Comparison of ENCODE assay signal across 8 cellular contexts in the genomic region with DNA sequence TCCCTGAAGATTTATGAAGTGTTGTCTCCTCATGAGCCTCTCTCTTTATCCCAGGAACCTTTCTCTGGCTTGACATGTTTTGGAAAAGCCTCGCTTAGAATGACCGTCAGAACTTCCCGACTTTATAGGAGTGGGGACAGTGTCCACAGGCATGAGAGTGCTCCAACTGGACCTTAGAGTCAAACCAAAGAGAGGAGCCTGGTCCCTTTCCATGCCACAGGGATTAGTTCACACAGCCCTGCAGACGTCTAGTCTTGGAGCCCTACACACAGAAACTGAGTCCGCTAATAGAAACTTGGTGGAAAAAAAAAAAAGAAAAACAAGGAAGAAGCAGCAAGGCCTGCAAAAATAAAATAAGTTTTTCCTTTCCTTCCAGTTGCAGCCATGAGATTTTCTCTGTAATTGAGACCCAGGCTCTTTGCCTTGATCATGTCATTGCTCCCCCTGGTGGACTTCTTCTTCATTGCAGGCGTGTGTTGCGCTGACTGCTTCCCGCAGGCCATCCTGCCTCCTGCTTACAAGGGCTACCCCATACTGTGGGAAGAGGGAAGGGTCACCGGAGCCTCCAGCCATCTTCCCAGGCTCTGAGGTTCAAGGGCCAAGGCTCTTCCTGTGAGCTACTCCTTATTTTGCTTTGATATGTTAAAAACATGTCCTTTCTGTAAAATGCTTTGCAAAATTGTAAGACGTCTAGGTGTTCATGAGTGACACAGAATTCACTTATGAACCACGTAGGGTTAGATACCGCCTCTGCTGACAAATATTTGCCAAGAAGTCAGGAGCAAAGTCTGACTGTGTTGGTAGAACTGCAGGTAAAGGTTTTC.
DNase-seq lines count a peak whose midpoint lies in the region; ATAC-seq, FAIRE-seq and TF ChIP-seq lines count a peak whose summit lies in the region.

No MANE protein-coding gene starts in this region.

- no peaks in the 10 kb centered on the region for H3K9me3 ChIP-seq in breast epithelium

- intact Hi-C loops in breast epithelium (cut with DNase I; ENCODE audit: low total_unique reads), result loop anchor here (10.0 kb wide), 1 partner anchor 373 kb away; no protein-coding TSS in a partner anchor

- peak; percentile 94 for FAIRE-seq in islet of Langerhans (lab: Jason Lieb, UNC)

- DNase-seq in NCI-H2171 (lab: John Stamatoyannopoulos, UW) (peak; percentile 57), breast epithelium (ENCODE audit: low spot score in 2 of 2) (peak; percentile 73 to 83)
- peak; percentile 56 to 74 (median 66) for DNase-seq in stimulated activated CD4-positive, alpha-beta T cell treated with anti-CD3 and anti-CD28 coated beads, Interleukin-1b, Interleukin-23, amount 100 ng/mL, for 24 hours (ENCODE audit: low read depth in 4 of 4, low spot score in 1 of 4)

- no peaks in the 10 kb centered on the region for H3K27me3 ChIP-seq in breast epithelium

- TF ChIP-seq POLR2A in breast epithelium (IDR thresholded peaks at IDR 0.05), result no peak

- no peak overlapping the region for H3K4me3 ChIP-seq in breast epithelium

- TF ChIP-seq CTCF in GM12801 (IDR thresholded peaks at IDR 0.05; ENCODE audit: extremely low read depth, insufficient read length), result peak; percentile 70
- TF ChIP-seq CTCF in VCaP (conservative IDR thresholded peaks at IDR 0.05), result peak; percentile 90
- peak; percentile 78 to 86 (median 84) for TF ChIP-seq CTCF in breast epithelium (IDR thresholded peaks at IDR 0.05)

- no peaks in the 10 kb centered on the region for H3K36me3 ChIP-seq in breast epithelium

- no peaks in the 10 kb centered on the region for H3K4me1 ChIP-seq in breast epithelium

- H3K27ac ChIP-seq in VCaP (no peak overlapping the region; the same call in 1 of the 2 replicates), breast epithelium (no peak overlapping the region)

- ATAC-seq in HG02943 (IDR thresholded peaks at IDR 0.05; ENCODE audit: low read depth, unreplicated experiment), result peak; percentile 79
- no peak for ATAC-seq in HG03565 (IDR thresholded peaks at IDR 0.05; ENCODE audit: unreplicated experiment)
